18 cellular contexts compared by ENCODE assay signal in the genomic region with DNA sequence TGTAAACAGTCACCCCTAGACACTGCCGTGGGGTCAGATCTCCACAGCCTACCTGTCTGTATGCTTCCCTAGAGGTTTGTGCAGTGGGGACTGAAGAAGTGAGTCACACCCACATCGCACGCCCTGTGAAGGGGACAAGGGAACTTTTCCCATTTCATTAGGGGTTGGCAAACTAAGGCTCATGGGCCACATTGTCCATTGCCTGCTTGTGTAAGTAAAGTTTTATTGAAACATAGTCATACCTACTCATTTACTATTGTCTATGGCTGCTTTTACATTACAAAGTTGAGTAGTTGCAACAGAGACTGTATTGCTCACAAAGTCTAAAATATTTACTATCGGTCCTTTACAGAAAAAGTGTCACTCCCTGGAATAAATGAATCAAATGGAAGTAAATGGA. TPM values are rescaled to one million over a fixed set of nuclear protein-coding genes. Genes with fewer than 3 reads are reported as not detected.
DNase-seq lines count a peak whose midpoint lies in the region; ATAC-seq and TF ChIP-seq lines count a peak whose summit lies in the region.
"Had no signal": no experiment of that assay in that cellular context is flagged by ENCODE, and none has a peak within 500 bp of the region (broad histone marks: within the 10 kb centered on the region; RNA-seq: fewer than 3 reads in every experiment).

No MANE protein-coding gene starts in this region.

- DNase-seq in HEK293T (ENCODE audit: extremely low spot score) (no peak), PC-9 (no peak), hepatocyte (ENCODE audit: low spot score) (no peak), trophoblast cell (no peak), SK-N-SH (no peak), HCEC 1CT (no peak), GF-D8 (lab: John Stamatoyannopoulos, UW) (no peak)
- DNase-seq: ACHN; AML-193; Calu3; CD8-positive, alpha-beta T cell; DMS79 treated with DMSO at 0.1 percent for 48 hours; GOT3; H9; Kasumi-1; KG1 had no signal

- H3K4me1 ChIP-seq in PC-9 (replicated peaks; ENCODE audit: insufficient read depth) (peaks cover 32% of the 10 kb centered on the region), hepatocyte (ENCODE audit: insufficient read depth) (peaks cover 16% of the 10 kb centered on the region), trophoblast cell (ENCODE audit: control insufficient read depth in 1 of 2, insufficient read depth in 2 of 2, low read length in 2 of 2) (peaks cover 7% of the 10 kb centered on the region in 2 experiments), SK-N-SH (ENCODE audit: control insufficient read depth in 1 of 2, insufficient read depth in 2 of 2, low read depth in 1 of 2, low read length in 1 of 2) (peaks cover 4 to 16% of the 10 kb centered on the region in 2 experiments; a peak in 3 of 4 replicates)

- no peak overlapping the region for H4K8ac ChIP-seq in trophoblast cell (ENCODE audit: low read depth, low read length)

- no peak for TF ChIP-seq EP300 in SK-N-SH (IDR thresholded peaks at IDR 0.05; ENCODE audit: borderline replicate concordance in 1 of 2, low read depth in 1 of 2, low read length in 1 of 2)

- H4K20me1 ChIP-seq in PC-9 (ENCODE audit: insufficient read depth) (no peaks in the 10 kb centered on the region), hepatocyte (ENCODE audit: insufficient read depth, poor library complexity, severe bottlenecking) (no peaks in the 10 kb centered on the region), SK-N-SH (ENCODE audit: insufficient read depth) (no peaks in the 10 kb centered on the region)

- H3K4me2 ChIP-seq in PC-9 (peak overlapping the region; percentile 89), hepatocyte (no peak overlapping the region), trophoblast cell (ENCODE audit: low read length) (no peak overlapping the region), SK-N-SH (no peak overlapping the region)

- H3F3A ChIP-seq in PC-9 (ENCODE audit: insufficient read depth, low read depth), result peaks cover 31% of the 10 kb centered on the region
- peaks cover 26% of the 10 kb centered on the region for H3F3A ChIP-seq in SK-N-SH (replicated peaks; ENCODE audit: insufficient read depth)

- peaks cover 5% of the 10 kb centered on the region for H3K79me2 ChIP-seq in PC-9 (ENCODE audit: low read depth)
- H3K79me2 ChIP-seq in hepatocyte, result no peaks in the 10 kb centered on the region
- no peaks in the 10 kb centered on the region for H3K79me2 ChIP-seq in trophoblast cell (ENCODE audit: control insufficient read depth, insufficient read depth, low read length, poor library complexity)
- H3K79me2 ChIP-seq in SK-N-SH (ENCODE audit: insufficient read depth), result no peaks in the 10 kb centered on the region

- H2BK120ac ChIP-seq in trophoblast cell (ENCODE audit: insufficient read depth, low read length, poor library complexity), result peak overlapping the region; percentile 20

- BruUV-seq in PC-9 (replicated peaks; lab: Mats Ljungman, UMichigan), result no TSS peak

- peak overlapping the region; percentile 96 for H3K27ac ChIP-seq in PC-9
- H3K27ac ChIP-seq in hepatocyte, result peak overlapping the region; percentile 99
- H3K27ac ChIP-seq in trophoblast cell (ENCODE audit: low read depth, low read length), result no peak overlapping the region
- no peak overlapping the region for H3K27ac ChIP-seq in SK-N-SH (ENCODE audit: low read depth in 2 of 2, low read length in 1 of 2)
- H3K27ac ChIP-seq: HL-60 had no signal

- H2AFZ ChIP-seq in PC-9 (no peak overlapping the region), hepatocyte (no peak overlapping the region), trophoblast cell (ENCODE audit: insufficient read depth, low read length, poor library complexity) (no peak overlapping the region), SK-N-SH (ENCODE audit: low read depth) (no peak overlapping the region)

- 100% methylated on average over 4 of the region's 4 CpGs for WGBS in hepatocyte (ENCODE audit: low lambda C conversion rate, missing lambda C conversion rate)
- WGBS in trophoblast cell (ENCODE audit: extremely low coverage, insufficient coverage, insufficient read length), result no CpG with 5 or more reads among the region's 4 CpGs
- 98% methylated on average over 4 of the region's 4 CpGs for whole genome bisulfite sequencing in SK-N-SH (ENCODE audit: low lambda C conversion rate)

- no peak overlapping the region for H3K4ac ChIP-seq in trophoblast cell (ENCODE audit: low read depth, low read length)

- no peaks in the 10 kb centered on the region for H3K36me3 ChIP-seq in PC-9 (ENCODE audit: low read depth)
- no peaks in the 10 kb centered on the region for H3K36me3 ChIP-seq in hepatocyte (replicated peaks; ENCODE audit: insufficient read depth, low read depth)
- no peaks in the 10 kb centered on the region for H3K36me3 ChIP-seq in trophoblast cell (ENCODE audit: control insufficient read depth in 1 of 2, insufficient read depth in 2 of 2, low read length in 2 of 2)
- H3K36me3 ChIP-seq in SK-N-SH (replicated peaks in 1 of 2; ENCODE audit: control insufficient read depth in 1 of 2, insufficient read depth in 2 of 2, low read length in 1 of 2), result no peaks in the 10 kb centered on the region

- H2AK5ac ChIP-seq in trophoblast cell (ENCODE audit: low read length), result no peak overlapping the region

- POLR2A ChIA-PET in HEK293T (lab: Yijun Ruan, JAX), result no interaction called here
- POLR2A ChIA-PET in PC-9 (lab: Charles Lee; ENCODE audit: unreplicated experiment), result no interaction called here
- POLR2A ChIA-PET in SK-N-SH (lab: Yijun Ruan, JAX), result no interaction called here

- intact Hi-C loops in PC-9 (cut with micrococcal nuclease; ENCODE audit: unreplicated experiment), result no loop called here

- TF ChIP-seq RAD21 in SK-N-SH (IDR thresholded peaks at IDR 0.05; ENCODE audit: low read length), result no peak

- peaks cover 15% of the 10 kb centered on the region for H3K79me1 ChIP-seq in trophoblast cell (ENCODE audit: low read length)

- CTCF ChIA-PET in HEK293T (lab: Yijun Ruan, JAX) (no interaction called here), PC-9 (lab: Charles Lee) (no interaction called here), SK-N-SH (lab: Yijun Ruan, JAX) (no interaction called here)

- H3K18ac ChIP-seq in trophoblast cell (ENCODE audit: low read length), result no peak overlapping the region

- H3K9me3 ChIP-seq in PC-9 (ENCODE audit: insufficient read depth, low read depth) (peaks cover 3% of the 10 kb centered on the region; the same call in 1 of the 2 replicates), hepatocyte (ENCODE audit: low read depth) (no peaks in the 10 kb centered on the region), trophoblast cell (ENCODE audit: insufficient read depth, low read depth, low read length) (no peaks in the 10 kb centered on the region), SK-N-SH (no peaks in the 10 kb centered on the region)

- H4K12ac ChIP-seq in trophoblast cell (ENCODE audit: low read depth, low read length), result no peak overlapping the region

- H3K9ac ChIP-seq in trophoblast cell (ENCODE audit: low read length) (no peak overlapping the region), SK-N-SH (no peak overlapping the region)

- no peaks in the 10 kb centered on the region for H3K27me3 ChIP-seq in PC-9 (ENCODE audit: insufficient read depth, low read depth)
- H3K27me3 ChIP-seq in hepatocyte, result no peaks in the 10 kb centered on the region
- no peaks in the 10 kb centered on the region for H3K27me3 ChIP-seq in trophoblast cell (ENCODE audit: insufficient read depth, low read length)
- no peaks in the 10 kb centered on the region for H3K27me3 ChIP-seq in SK-N-SH (ENCODE audit: insufficient read depth)

- H3K4me3 ChIP-seq in PC-9, result no peak overlapping the region
- H3K4me3 ChIP-seq in hepatocyte, result no peak overlapping the region
- no peak overlapping the region for H3K4me3 ChIP-seq in trophoblast cell (ENCODE audit: low read depth, low read length)
- no peak overlapping the region for H3K4me3 ChIP-seq in SK-N-SH (ENCODE audit: low read depth in 2 of 2, low read length in 1 of 2)

- no peak overlapping the region for H2BK5ac ChIP-seq in trophoblast cell (ENCODE audit: low read depth, low read length, poor library complexity)

- H3K9me2 ChIP-seq in PC-9 (ENCODE audit: insufficient read depth) (no peaks in the 10 kb centered on the region), hepatocyte (replicated peaks; ENCODE audit: insufficient read depth) (no peaks in the 10 kb centered on the region), SK-N-SH (no peaks in the 10 kb centered on the region)

- TF ChIP-seq CTCF in PC-9 (conservative IDR thresholded peaks at IDR 0.05) (no peak), hepatocyte (IDR thresholded peaks at IDR 0.05; ENCODE audit: poor library complexity) (no peak), SK-N-SH (IDR thresholded peaks at IDR 0.05) (no peak)

- no peak overlapping the region for H3K23ac ChIP-seq in trophoblast cell (ENCODE audit: low read length)

- H3K14ac ChIP-seq in trophoblast cell (ENCODE audit: low read length), result no peak overlapping the region

- no peak overlapping the region for H4K91ac ChIP-seq in trophoblast cell (ENCODE audit: low read depth, low read length)

- no peak for ATAC-seq in GM21737 (IDR thresholded peaks at IDR 0.05; ENCODE audit: unreplicated experiment)
- ATAC-seq: CD8-positive, alpha-beta T cell had no signal

- H2BK12ac ChIP-seq in trophoblast cell (ENCODE audit: low read length), result peak overlapping the region; percentile 32

TF ChIP-seq in HEK293T, 16 proteins besides CTCF, POLR2A, EP300 and RAD21:
- 0 out of 2 replicates have a peak, but pooled peaks have one; percentile 18 for TF ChIP-seq ZNF384 (IDR thresholded peaks at IDR 0.05)
- TF ChIP-seq FOXA1 (IDR thresholded peaks at IDR 0.05), result no peak
TF ChIP-seq in HEK293T: peak in this region for 1.

TF ChIP-seq in SK-N-SH, 30 proteins besides CTCF, POLR2A, EP300 and RAD21 (continues in another document):
- TF ChIP-seq GABPA (IDR thresholded peaks at IDR 0.05; ENCODE audit: low read depth), result no peak
- TF ChIP-seq, protein P1, sequence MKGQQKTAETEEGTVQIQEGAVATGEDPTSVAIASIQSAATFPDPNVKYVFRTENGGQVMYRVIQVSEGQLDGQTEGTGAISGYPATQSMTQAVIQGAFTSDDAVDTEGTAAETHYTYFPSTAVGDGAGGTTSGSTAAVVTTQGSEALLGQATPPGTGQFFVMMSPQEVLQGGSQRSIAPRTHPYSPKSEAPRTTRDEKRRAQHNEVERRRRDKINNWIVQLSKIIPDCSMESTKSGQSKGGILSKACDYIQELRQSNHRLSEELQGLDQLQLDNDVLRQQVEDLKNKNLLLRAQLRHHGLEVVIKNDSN (IDR thresholded peaks at IDR 0.05; ENCODE audit: borderline replicate concordance, low read depth), result no peak
- TF ChIP-seq TEAD4 (IDR thresholded peaks at IDR 0.05; ENCODE audit: borderline replicate concordance, insufficient read depth), result no peak

RNA-seq across cellular contexts. Expression of a gene that starts 2.5 kb away (rescaled TPM):
- 17.8 and 22.5 TPM in 2 replicates for total RNA-seq in PC-9 (2021)
- total RNA-seq in hepatocyte, result 13.8 and 20.6 TPM in 2 replicates
- polyA plus RNA-seq in hepatocyte, result 18.0 and 25.5 TPM in 2 replicates
- 6.0 and 6.2 TPM in 2 replicates for polyA plus RNA-seq in trophoblast cell (2013)
- polyA plus RNA-seq in SK-N-SH (2012; rRNA removed), result 10.3 and 13.3 TPM in 2 replicates
- polyA plus RNA-seq in SK-N-SH (2012; cell fraction: cytosol; rRNA removed), result 10.1 and 11.0 TPM in 2 replicates
- 6.0 and 9.4 TPM in 2 replicates for polyA plus RNA-seq in SK-N-SH (2012; cell fraction: nucleus; rRNA removed)

Comparison
In these comparisons a context has a peak if more than half of its experiments do, and no peak if none do; other contexts are left out.
1. H3K27ac ChIP-seq: peak in PC-9 (single experiment) and hepatocyte (single experiment); none in trophoblast cell (single experiment) and SK-N-SH (0 of 2).